12 cellular contexts compared by ENCODE assay signal in the genomic region with DNA sequence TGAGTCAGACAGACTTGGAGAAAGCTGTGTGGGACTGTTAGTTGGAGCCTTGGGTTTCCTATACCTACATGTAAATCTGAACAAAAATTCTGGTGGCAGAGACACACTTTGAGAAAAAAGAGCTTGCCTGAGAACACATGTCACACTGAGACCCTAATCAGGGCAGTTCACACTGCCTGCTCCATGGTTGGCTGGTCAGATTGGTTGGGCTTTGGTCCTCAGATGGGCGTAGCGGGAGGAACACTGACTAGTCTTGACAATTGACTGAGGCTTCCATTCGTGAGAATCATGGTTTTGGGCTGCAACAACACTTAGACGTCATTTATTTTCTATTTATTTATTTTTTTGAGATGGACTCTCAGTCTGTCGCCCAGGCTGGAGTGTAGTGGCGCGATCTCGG. TPM values are rescaled to one million over a fixed set of nuclear protein-coding genes. Genes with fewer than 3 reads are reported as not detected.
DNase-seq lines count a peak whose midpoint lies in the region; ATAC-seq, FAIRE-seq and TF ChIP-seq lines count a peak whose summit lies in the region.
"Had no signal": no experiment of that assay in that cellular context is flagged by ENCODE, and none has a peak within 500 bp of the region (broad histone marks: within the 10 kb centered on the region; RNA-seq: fewer than 3 reads in every experiment).

No MANE protein-coding gene starts in this region.

- no peak overlapping the region for H3K4me3 ChIP-seq in CD8-positive, alpha-beta T cell (ENCODE audit: low read depth, low read length)
- H3K4me3 ChIP-seq: left lung, thoracic aorta had no signal

- CTCF ChIA-PET in CD8-positive, alpha-beta T cell (lab: Charles Lee), result interaction anchor here (0.6 kb wide), 1 partner anchor 15 kb away, joined by 3 read pairs; no protein-coding TSS in a partner anchor
- CTCF ChIA-PET in activated B cell treated with CpG ODN at 0.5 μM for 24 hours (lab: Charles Lee), result no interaction called here

- H3K36me3 Mint-ChIP-seq in CD8-positive, alpha-beta T cell, result peaks cover 39% of the 10 kb centered on the region
- peaks cover 31% of the 10 kb centered on the region for H3K36me3 Mint-ChIP-seq in activated B cell treated with CpG ODN at 0.5 μM for 24 hours (ENCODE audit: low read depth)
- H3K36me3 Mint-ChIP-seq in natural killer cell, result no peaks in the 10 kb centered on the region

- no peak for ATAC-seq in CD8-positive, alpha-beta T cell
- ATAC-seq in activated B cell treated with CpG ODN at 0.5 μM for 24 hours (ENCODE audit: low read depth), result no peak
- ATAC-seq in natural killer cell, result no peak
- ATAC-seq: left lung had no signal

- no peak for FAIRE-seq in urothelium cell line (lab: Jason Lieb, UNC)

- H3K36me3 ChIP-seq in CD8-positive, alpha-beta T cell (ENCODE audit: insufficient read depth, low read length), result no peaks in the 10 kb centered on the region
- H3K36me3 ChIP-seq: thoracic aorta had no signal

- H3K27me3 ChIP-seq in CD8-positive, alpha-beta T cell (ENCODE audit: insufficient read depth, low read length), result no peaks in the 10 kb centered on the region
- H3K27me3 ChIP-seq: BE2C, left lung had no signal

- H3K27ac Mint-ChIP-seq in CD8-positive, alpha-beta T cell, result peak overlapping the region; percentile 42
- H3K27ac Mint-ChIP-seq in activated B cell treated with CpG ODN at 0.5 μM for 24 hours (no peak overlapping the region), natural killer cell (peak overlapping the region; percentile 52 to 82)

- peaks cover 90% of the 10 kb centered on the region for H3K4me1 Mint-ChIP-seq in CD8-positive, alpha-beta T cell (ENCODE audit: low read depth)
- H3K4me1 Mint-ChIP-seq in activated B cell treated with CpG ODN at 0.5 μM for 24 hours (peaks cover 90% of the 10 kb centered on the region), natural killer cell (peaks cover 88 to 93% of the 10 kb centered on the region in 2 donors)

- H3K9me3 Mint-ChIP-seq in CD8-positive, alpha-beta T cell, result no peaks in the 10 kb centered on the region
- no peaks in the 10 kb centered on the region for H3K9me3 Mint-ChIP-seq in activated B cell treated with CpG ODN at 0.5 μM for 24 hours
- H3K9me3 Mint-ChIP-seq in natural killer cell, result no peaks in the 10 kb centered on the region

- no peak for TF ChIP-seq CTCF in C4-2B (conservative IDR thresholded peaks at IDR 0.05)
- no peak for TF ChIP-seq CTCF in CD8-positive, alpha-beta T cell (IDR thresholded peaks at IDR 0.05)
- no peak for TF ChIP-seq CTCF in activated B cell treated with CpG ODN at 0.5 μM for 24 hours (IDR thresholded peaks at IDR 0.05)
- no peak for TF ChIP-seq CTCF in natural killer cell (IDR thresholded peaks at IDR 0.05)
- no peak for TF ChIP-seq CTCF in GM13977 (IDR thresholded peaks at IDR 0.05; ENCODE audit: extremely low read depth, insufficient read depth, missing control alignments)

- H3K27me3 Mint-ChIP-seq in CD8-positive, alpha-beta T cell (ENCODE audit: low read depth), result no peaks in the 10 kb centered on the region
- no peaks in the 10 kb centered on the region for H3K27me3 Mint-ChIP-seq in activated B cell treated with CpG ODN at 0.5 μM for 24 hours
- H3K27me3 Mint-ChIP-seq in natural killer cell (ENCODE audit: low read depth in 2 of 2), result no peaks in the 10 kb centered on the region

- peaks cover 84% of the 10 kb centered on the region for H3K4me1 ChIP-seq in CD8-positive, alpha-beta T cell (ENCODE audit: insufficient read depth, low read length)

- H3K27ac ChIP-seq in C4-2B, result peak overlapping the region; percentile 9
- no peak overlapping the region for H3K27ac ChIP-seq in CD8-positive, alpha-beta T cell (ENCODE audit: low read depth, low read length)
- H3K27ac ChIP-seq: left lung, thoracic aorta had no signal

- POLR2A ChIA-PET in CD8-positive, alpha-beta T cell (lab: Charles Lee), result no interaction called here
- POLR2A ChIA-PET in activated B cell treated with CpG ODN at 0.5 μM for 24 hours (lab: Charles Lee), result interaction anchor here (0.6 kb wide), 1 partner anchor 1175 kb away, joined by 8 read pairs; no protein-coding TSS in a partner anchor

- no peak for DNase-seq in CD8-positive, alpha-beta T cell
- no peak for DNase-seq in activated B cell treated with CpG ODN at 0.5 μM for 24 hours
- DNase-seq in natural killer cell, result no peak
- no peak for DNase-seq in urothelium cell line (ENCODE audit: low spot score)
- DNase-seq in GM13977 (ENCODE audit: low spot score), result no peak
- no peak for DNase-seq in SHP77 treated with DMSO at 0.1 percent for 48 hours (lab: John Stamatoyannopoulos, UW)
- DNase-seq: BE2C; central memory CD4-positive, alpha-beta T cell; left lung; NCI-H446 had no signal

- no peaks in the 10 kb centered on the region for H3K9me3 ChIP-seq in CD8-positive, alpha-beta T cell (ENCODE audit: low read length)
- H3K9me3 ChIP-seq: BE2C, left lung, thoracic aorta had no signal

- intact Hi-C loops in CD8-positive, alpha-beta T cell (cut with DNase I, micrococcal nuclease), result no loop called here
- intact Hi-C loops in activated B cell treated with CpG ODN at 0.5 μM for 24 hours (cut with micrococcal nuclease) (loop anchor here (10.0 kb wide), 1 partner anchor 587 kb away; no protein-coding TSS in a partner anchor), natural killer cell (cut with micrococcal nuclease) (no loop called here)

- H3K4me3 Mint-ChIP-seq in CD8-positive, alpha-beta T cell, result no peak overlapping the region
- H3K4me3 Mint-ChIP-seq in activated B cell treated with CpG ODN at 0.5 μM for 24 hours, result peak overlapping the region; percentile 29
- H3K4me3 Mint-ChIP-seq in natural killer cell, result peak overlapping the region; percentile 56

- in situ Hi-C loops in GM13977 (cut with MboI; ENCODE audit: low pct_unique_long_range_greater_than_20kb, low sequenced_read_pairs, unreplicated experiment), result no loop called here

RNA-seq across cellular contexts. Expression of gene PPP6R3, which starts 6.9 kb away (rescaled TPM):
- 100 to 1,000 TPM; 113 to 114 TPM for total RNA-seq in CD8-positive, alpha-beta T cell
- total RNA-seq in activated B cell treated with CpG ODN at 0.5 μM for 24 hours, result 127 and 147 TPM in 2 replicates
- 100 to 1,000 TPM; 148 to 176 (median 149) TPM for total RNA-seq in natural killer cell
